In genomic region chr4:74504212-74504611, GRCh38 we compare ENCODE assay signal across 26 cellular contexts. TPM values are rescaled to one million over a fixed set of nuclear protein-coding genes. Genes with fewer than 3 reads are reported as not detected.
DNase-seq lines count a peak whose midpoint lies in the region; ATAC-seq and TF ChIP-seq lines count a peak whose summit lies in the region.
"Had no signal": no experiment of that assay in that cellular context is flagged by ENCODE, and none has a peak within 500 bp of the region (broad histone marks: within the 10 kb centered on the region; RNA-seq: fewer than 3 reads in every experiment).

No MANE protein-coding gene starts in this region.

- no peaks in the 10 kb centered on the region for H3K27me3 ChIP-seq in smooth muscle cell (ENCODE audit: low read depth)
- H3K27me3 ChIP-seq: ascending aorta, heart left ventricle, neutrophil, right atrium auricular region had no signal

- no peak overlapping the region for H3K9ac ChIP-seq in smooth muscle cell (ENCODE audit: low read depth)

- H3K9me3 ChIP-seq in smooth muscle cell (replicated peaks; ENCODE audit: low read depth), result no peaks in the 10 kb centered on the region
- H3K9me3 ChIP-seq: ascending aorta, neutrophil, right atrium auricular region had no signal

- no peaks in the 10 kb centered on the region for H3K79me2 ChIP-seq in smooth muscle cell (ENCODE audit: low read depth)

- H3K36me3 ChIP-seq in smooth muscle cell (ENCODE audit: low read depth), result no peaks in the 10 kb centered on the region
- H3K36me3 ChIP-seq: ascending aorta, heart left ventricle, left ventricle myocardium inferior, neutrophil, right atrium auricular region had no signal

- WGBS in smooth muscle cell (ENCODE audit: low lambda C conversion rate), result 68% methylated on average over 1 of the region's 1 CpG

- no peak for TF ChIP-seq EP300 in Ishikawa (IDR thresholded peaks at IDR 0.05; ENCODE audit: borderline replicate concordance)

- peak overlapping the region; percentile 25 for H3K4me2 ChIP-seq in smooth muscle cell

- peak overlapping the region; percentile 86 for H3K27ac ChIP-seq in smooth muscle cell (ENCODE audit: low read depth)
- H3K27ac ChIP-seq: ascending aorta, heart left ventricle, left ventricle myocardium inferior, neutrophil, right atrium auricular region had no signal

- no peak for TF ChIP-seq RAD21 in Ishikawa (IDR thresholded peaks at IDR 0.05; ENCODE audit: low read depth)

- no peak for TF ChIP-seq CTCF in smooth muscle cell (IDR thresholded peaks at IDR 0.05; ENCODE audit: borderline replicate concordance, insufficient read depth, poor library complexity, severe bottlenecking)

- H4K20me1 ChIP-seq in smooth muscle cell (ENCODE audit: low read depth), result no peaks in the 10 kb centered on the region

- DNase-seq in brain pericyte (ENCODE audit: low read depth, low spot score), result peak; percentile 43
- DNase-seq in fibroblast of the conjunctiva (ENCODE audit: low read depth), result peak; percentile 35
- no peak for DNase-seq in smooth muscle cell (lab: John Stamatoyannopoulos, UW; ENCODE audit: unreplicated experiment)
- DNase-seq in GDM1 (lab: John Stamatoyannopoulos, UW), result no peak
- no peak for DNase-seq in SHP77 treated with DMSO at 0.1 percent for 48 hours (lab: John Stamatoyannopoulos, UW)
- DNase-seq: activated B cell treated with CpG ODN at 0.5 μM for 24 hours; activated CD4-positive, alpha-beta memory T cell treated with anti-CD3 and anti-CD28 coated beads for 36 hours; activated T-cell treated with anti-CD3 and anti-CD28 coated beads for 4 hours; CD8-positive, alpha-beta memory T cell; cortex of kidney; DMS79; heart left ventricle; left ventricle myocardium inferior; NCI-H1436; NCI-H2171; OCI-M1; stimulated activated CD4-positive, alpha-beta T cell treated with anti-CD3 and anti-CD28 coated beads, Interleukin-2, amount 100 ng/mL, for 24 hours; stimulated activated naive CD4-positive, alpha-beta T cell treated with Interleukin-2 at 50 U/mL for 16 hours; trophoblast cell had no signal

- no peaks in the 10 kb centered on the region for H3K4me1 ChIP-seq in smooth muscle cell (ENCODE audit: low read depth)
- H3K4me1 ChIP-seq: ascending aorta, right atrium auricular region had no signal

- H3K4me3 ChIP-seq in smooth muscle cell, result no peak overlapping the region
- H3K4me3 ChIP-seq: ascending aorta, heart left ventricle, left ventricle myocardium inferior, right atrium auricular region had no signal

- no peak overlapping the region for H2AFZ ChIP-seq in smooth muscle cell (ENCODE audit: low read depth)

- no peaks in the 10 kb centered on the region for H3F3A ChIP-seq in smooth muscle cell (ENCODE audit: low read depth)

- ATAC-seq in GM18502 (IDR thresholded peaks at IDR 0.05; ENCODE audit: poor library complexity, unreplicated experiment), result no peak
- ATAC-seq: heart left ventricle had no signal

TF ChIP-seq in Ishikawa, 13 proteins besides CTCF, POLR2A, EP300 and RAD21:
- TF ChIP-seq NFIC (IDR thresholded peaks at IDR 0.05) (peak; percentile 50; the same call in 1 of the 2 replicates), ZBTB7A (IDR thresholded peaks at IDR 0.05; ENCODE audit: low read depth) (no peak), TAF1 (IDR thresholded peaks at IDR 0.05; ENCODE audit: low read depth) (no peak), YY1 (IDR thresholded peaks at IDR 0.05; ENCODE audit: low read depth) (no peak), TCF12 (IDR thresholded peaks at IDR 0.05; ENCODE audit: low read depth) (no peak), REST (IDR thresholded peaks at IDR 0.05; ENCODE audit: low read depth) (no peak)

RNA-seq across cellular contexts. Expression of gene AREG, which starts 59.3 kb away (rescaled TPM):
- 58.6 and 123 TPM in 2 replicates for total RNA-seq in smooth muscle cell
- polyA plus RNA-seq in smooth muscle cell, result 83.5 and 86.9 TPM in 2 replicates
- total RNA-seq: SK-MEL-5; T-helper 2 cell treated with Interferon-gamma antibody and Interleukin-4, amounts not matched to agents 100 ng/mL and 5 ng/mL, for 36 hours had no signal

Comparison
In these comparisons a context has a peak if more than half of its experiments do, and no peak if none do; other contexts are left out.
1. DNase-seq: peak in brain pericyte (single experiment) and fibroblast of the conjunctiva (single experiment); none in smooth muscle cell (single experiment), GDM1 (single experiment) and SHP77 treated with DMSO at 0.1 percent for 48 hours (single experiment).